Comparison of ENCODE assay signal across 1 cellular context in genomic region chr11:102157219-102157618, GRCh38.
TF ChIP-seq lines count a peak whose summit lies in the region.

No MANE protein-coding gene starts in this region.

TF ChIP-seq in HepG2, 621 proteins besides CTCF, POLR2A, EP300 and RAD21 (continued from another document and continues in another):
- TF ChIP-seq GZF1 (CRISPR knock-in tag; IDR thresholded peaks at IDR 0.05), result no peak
- TF ChIP-seq ZNF143 (CRISPR knock-in tag; IDR thresholded peaks at IDR 0.05), result no peak
- TF ChIP-seq DNMT1 (CRISPR knock-in tag; IDR thresholded peaks at IDR 0.05), result no peak
- TF ChIP-seq TFAP4 (IDR thresholded peaks at IDR 0.05; ENCODE audit: borderline replicate concordance, low read depth), result no peak
- no peak for TF ChIP-seq MTERF4 (CRISPR knock-in tag; IDR thresholded peaks at IDR 0.05)
- no peak for TF ChIP-seq SOX13 (IDR thresholded peaks at IDR 0.05)
- TF ChIP-seq SOX13 (CRISPR knock-in tag; conservative IDR thresholded peaks at IDR 0.05 in 1 of 2, IDR thresholded peaks at IDR 0.05 in 1 of 2), result peak in 1 of 2 experiments; percentile 94; a peak in 2 of 4 replicates
- peak; percentile 34; the same call in 1 of the 2 replicates for TF ChIP-seq CEBPG (CRISPR knock-in tag; IDR thresholded peaks at IDR 0.05)
- no peak for TF ChIP-seq HNRNPUL1 (IDR thresholded peaks at IDR 0.05; ENCODE audit: low read depth, low read length)
- TF ChIP-seq FOXA1 (IDR thresholded peaks at IDR 0.05), result no peak
- 0 out of 2 replicates have a peak, but pooled peaks have one; percentile 4 for TF ChIP-seq FOXA1 (CRISPR knock-in tag; IDR thresholded peaks at IDR 0.05)
- TF ChIP-seq MYNN (CRISPR knock-in tag; IDR thresholded peaks at IDR 0.05; ENCODE audit: low read depth), result no peak
- no peak for TF ChIP-seq ZNF530 (CRISPR knock-in tag; IDR thresholded peaks at IDR 0.05; ENCODE audit: low read depth)
- TF ChIP-seq ZNF12 (CRISPR knock-in tag; IDR thresholded peaks at IDR 0.05), result peak; percentile 56; the same call in 1 of the 2 replicates
- no peak for TF ChIP-seq TP53 (CRISPR knock-in tag; conservative IDR thresholded peaks at IDR 0.05)
- TF ChIP-seq FOXK2 (IDR thresholded peaks at IDR 0.05), result no peak
- TF ChIP-seq CEBPB (IDR thresholded peaks at IDR 0.05; ENCODE audit: borderline replicate concordance, low read depth, low read length), result peak; percentile 58; the same call in 1 of the 2 replicates
- TF ChIP-seq RFXAP (CRISPR knock-in tag; IDR thresholded peaks at IDR 0.05; ENCODE audit: borderline replicate concordance), result no peak
- TF ChIP-seq AGO2 (optimal IDR thresholded peaks at IDR 0.05; ENCODE audit: low read depth, low read length), result no peak
- TF ChIP-seq ATF6 (CRISPR knock-in tag; conservative IDR thresholded peaks at IDR 0.05), result no peak
- TF ChIP-seq GPBP1L1 (CRISPR knock-in tag; IDR thresholded peaks at IDR 0.05), result no peak
- no peak for TF ChIP-seq MED8 (CRISPR knock-in tag; IDR thresholded peaks at IDR 0.05; ENCODE audit: insufficient replicate concordance)
- TF ChIP-seq PAX8 (CRISPR knock-in tag; IDR thresholded peaks at IDR 0.05; ENCODE audit: borderline replicate concordance), result no peak
- no peak for TF ChIP-seq HNRNPH1 (optimal IDR thresholded peaks at IDR 0.05; ENCODE audit: low read depth, low read length)
- no peak for TF ChIP-seq KMT2A (CRISPR knock-in tag; IDR thresholded peaks at IDR 0.05)
- TF ChIP-seq, protein P1, sequence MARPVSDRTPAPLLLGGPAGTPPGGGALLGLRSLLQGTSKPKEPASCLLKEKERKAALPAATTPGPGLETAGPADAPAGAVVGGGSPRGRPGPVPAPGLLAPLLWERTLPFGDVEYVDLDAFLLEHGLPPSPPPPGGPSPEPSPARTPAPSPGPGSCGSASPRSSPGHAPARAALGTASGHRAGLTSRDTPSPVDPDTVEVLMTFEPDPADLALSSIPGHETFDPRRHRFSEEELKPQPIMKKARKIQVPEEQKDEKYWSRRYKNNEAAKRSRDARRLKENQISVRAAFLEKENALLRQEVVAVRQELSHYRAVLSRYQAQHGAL (CRISPR knock-in tag; IDR thresholded peaks at IDR 0.05; ENCODE audit: not compliant biosample characterization), result no peak
- no peak for TF ChIP-seq ZNF609 (CRISPR knock-in tag; IDR thresholded peaks at IDR 0.05; ENCODE audit: borderline replicate concordance)
- no peak for TF ChIP-seq ZNF780A (CRISPR knock-in tag; IDR thresholded peaks at IDR 0.05)
- no peak for TF ChIP-seq DNMT3B (CRISPR knock-in tag; conservative IDR thresholded peaks at IDR 0.05)
- no peak for TF ChIP-seq TBL1XR1 (IDR thresholded peaks at IDR 0.05; ENCODE audit: borderline replicate concordance, low read length, partially characterized antibody)
- TF ChIP-seq, protein P2, sequence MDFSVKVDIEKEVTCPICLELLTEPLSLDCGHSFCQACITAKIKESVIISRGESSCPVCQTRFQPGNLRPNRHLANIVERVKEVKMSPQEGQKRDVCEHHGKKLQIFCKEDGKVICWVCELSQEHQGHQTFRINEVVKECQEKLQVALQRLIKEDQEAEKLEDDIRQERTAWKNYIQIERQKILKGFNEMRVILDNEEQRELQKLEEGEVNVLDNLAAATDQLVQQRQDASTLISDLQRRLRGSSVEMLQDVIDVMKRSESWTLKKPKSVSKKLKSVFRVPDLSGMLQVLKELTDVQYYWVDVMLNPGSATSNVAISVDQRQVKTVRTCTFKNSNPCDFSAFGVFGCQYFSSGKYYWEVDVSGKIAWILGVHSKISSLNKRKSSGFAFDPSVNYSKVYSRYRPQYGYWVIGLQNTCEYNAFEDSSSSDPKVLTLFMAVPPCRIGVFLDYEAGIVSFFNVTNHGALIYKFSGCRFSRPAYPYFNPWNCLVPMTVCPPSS (IDR thresholded peaks at IDR 0.05), result no peak
- no peak for TF ChIP-seq PHF21A (CRISPR knock-in tag; IDR thresholded peaks at IDR 0.05)
- TF ChIP-seq NFRKB (IDR thresholded peaks at IDR 0.05), result no peak
- TF ChIP-seq FOSL2 (CRISPR knock-in tag; IDR thresholded peaks at IDR 0.05), result 0 out of 2 replicates have a peak, but pooled peaks have one; percentile 5
- TF ChIP-seq SOX6 (IDR thresholded peaks at IDR 0.05), result no peak
- TF ChIP-seq SOX6 (CRISPR knock-in tag; IDR thresholded peaks at IDR 0.05), result peak; percentile 15; the same call in 1 of the 2 replicates
- TF ChIP-seq ZNF878 (CRISPR knock-in tag; IDR thresholded peaks at IDR 0.05), result no peak
- no peak for TF ChIP-seq ZNF790 (CRISPR knock-in tag; IDR thresholded peaks at IDR 0.05; ENCODE audit: borderline replicate concordance)
- no peak for TF ChIP-seq ZXDC (CRISPR knock-in tag; IDR thresholded peaks at IDR 0.05)
- no peak for TF ChIP-seq FLYWCH1 (CRISPR knock-in tag; IDR thresholded peaks at IDR 0.05)
- TF ChIP-seq HNRNPK (IDR thresholded peaks at IDR 0.05; ENCODE audit: low read depth, low read length, poor library complexity, severe bottlenecking), result no peak
- no peak for TF ChIP-seq ZBTB7B (CRISPR knock-in tag; IDR thresholded peaks at IDR 0.05)
- TF ChIP-seq MTA3 (CRISPR knock-in tag; IDR thresholded peaks at IDR 0.05), result no peak
- no peak for TF ChIP-seq NCOA2 (CRISPR knock-in tag; IDR thresholded peaks at IDR 0.05)
- no peak for TF ChIP-seq IKZF5 (CRISPR knock-in tag; IDR thresholded peaks at IDR 0.05)
- no peak for TF ChIP-seq ZGPAT (CRISPR knock-in tag; IDR thresholded peaks at IDR 0.05)
